In the genomic region with DNA sequence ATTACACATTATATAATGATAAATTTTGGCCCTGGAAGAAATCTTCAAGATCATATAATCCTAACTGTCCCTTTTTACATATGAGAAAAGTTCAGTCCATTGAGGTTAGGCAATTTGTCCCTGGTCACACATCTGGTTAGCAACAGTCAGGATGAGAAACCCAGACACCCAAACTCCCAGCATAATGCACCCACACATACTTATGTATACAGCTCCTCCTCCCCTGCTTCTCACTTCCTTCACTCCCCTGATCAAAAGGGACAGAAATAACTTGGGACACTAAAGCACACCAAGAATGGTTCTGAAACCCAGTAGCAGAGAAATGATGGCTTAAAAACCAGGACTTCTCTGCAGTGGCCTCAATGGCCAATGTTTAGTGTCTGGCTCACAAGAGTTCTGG, we compare ENCODE assay signal across 9 cellular contexts. TPM values are rescaled to one million over a fixed set of nuclear protein-coding genes. Genes with fewer than 3 reads are reported as not detected.
A peak's percentile ranks its signal among the peaks of the same experiment; 100 is the strongest.
DNase-seq lines count a peak whose midpoint lies in the region; ATAC-seq, FAIRE-seq and TF ChIP-seq lines count a peak whose summit lies in the region.
"Had no signal": no experiment of that assay in that cellular context is flagged by ENCODE, and none has a peak within 500 bp of the region (broad histone marks: within the 10 kb centered on the region; RNA-seq: fewer than 3 reads in every experiment).

No MANE protein-coding gene starts in this region.

- H3K36me3 ChIP-seq in keratinocyte (ENCODE audit: control insufficient read depth in 2 of 2, extremely low read depth in 1 of 2, insufficient read depth in 2 of 2, low read length in 2 of 2) (peaks cover 2 to 8% of the 10 kb centered on the region in 2 experiments), subcutaneous abdominal adipose tissue (ENCODE audit: control insufficient read depth in 5 of 5, insufficient read depth in 5 of 5, low read length in 5 of 5) (peaks cover 0 to 3% (median 0%) of the 10 kb centered on the region in 5 donors)

- no peak overlapping the region for H3K4me3 ChIP-seq in keratinocyte (ENCODE audit: control insufficient read depth in 2 of 3, extremely low read depth in 1 of 3, insufficient read depth in 2 of 3, low read depth in 1 of 3, low read length in 3 of 3)
- H3K4me3 ChIP-seq in subcutaneous abdominal adipose tissue (ENCODE audit: low read depth in 1 of 5, low read length in 5 of 5): peak overlapping the region in 3 of 5 donors; percentile 7 to 44 (median 32)

- no peak overlapping the region for H2AFZ ChIP-seq in keratinocyte (ENCODE audit: control insufficient read depth, low read length)

- H3K4me3 Mint-ChIP-seq in HFFc6: peak overlapping the region; percentile 80

- dilution Hi-C loops in keratinocyte (cut with MboI; ENCODE audit: extremely low pct_ligation_motif_present, low sequenced_read_pairs): no loop called here

- H3K4me1 ChIP-seq in keratinocyte (ENCODE audit: control insufficient read depth, extremely low read depth, insufficient read depth, low read length) (peaks cover 40% of the 10 kb centered on the region), subcutaneous abdominal adipose tissue (ENCODE audit: control insufficient read depth in 5 of 5, insufficient read depth in 5 of 5, low read length in 5 of 5) (peaks cover 5 to 53% (median 43%) of the 10 kb centered on the region in 5 donors)

- no peaks in the 10 kb centered on the region for H4K20me1 ChIP-seq in keratinocyte (ENCODE audit: control insufficient read depth, extremely low read depth, insufficient read depth, low read length)

- no peak overlapping the region for H3K4me2 ChIP-seq in keratinocyte (ENCODE audit: control insufficient read depth, extremely low read depth, insufficient read depth, low read depth, low read length)

- H3K27me3 ChIP-seq in keratinocyte (ENCODE audit: control insufficient read depth, extremely low read depth, insufficient read depth, low read length) (no peaks in the 10 kb centered on the region), subcutaneous abdominal adipose tissue (ENCODE audit: control insufficient read depth in 5 of 5, insufficient read depth in 4 of 5, low read length in 5 of 5) (no peaks in the 10 kb centered on the region)

- H3K4me1 Mint-ChIP-seq in HFFc6 (ENCODE audit: low read depth): peaks cover 81% of the 10 kb centered on the region

- FAIRE-seq in keratinocyte (lab: Jason Lieb, UNC): no peak

- no peaks in the 10 kb centered on the region for H3K9me3 ChIP-seq in keratinocyte (ENCODE audit: control insufficient read depth, low read depth, low read length)
- no peaks in the 10 kb centered on the region for H3K9me3 ChIP-seq in subcutaneous abdominal adipose tissue (ENCODE audit: control insufficient read depth in 5 of 5, low read length in 5 of 5)

- no peak for DNase-seq in HFFc6
- DNase-seq in keratinocyte (ENCODE audit: low read depth, low spot score): no peak
- no peak for DNase-seq in NCI-H510A (lab: John Stamatoyannopoulos, UW)

- peaks cover 72% of the 10 kb centered on the region for H3K79me2 ChIP-seq in keratinocyte (ENCODE audit: control insufficient read depth, insufficient read depth, low read length)

- H3K36me3 Mint-ChIP-seq in HFFc6 (ENCODE audit: low read depth): peaks cover 21% of the 10 kb centered on the region; the same call in 1 of the 2 replicates

- H3K9ac ChIP-seq in keratinocyte (ENCODE audit: control insufficient read depth, extremely low read depth, insufficient read depth, low read length) (no peak overlapping the region), subcutaneous abdominal adipose tissue (ENCODE audit: low read length in 5 of 5) (peak overlapping the region; percentile 30 to 74 (median 57))

- peaks cover 4% of the 10 kb centered on the region; the same call in 1 of the 2 replicates for H3K27me3 Mint-ChIP-seq in HFFc6 (ENCODE audit: insufficient read depth)

- H3K27ac Mint-ChIP-seq in HFFc6: peak overlapping the region; percentile 94

- TF ChIP-seq CTCF in HFFc6 (IDR thresholded peaks at IDR 0.05) (no peak), keratinocyte (optimal IDR thresholded peaks at IDR 0.05 in 1 of 3, IDR thresholded peaks at IDR 0.05 in 1 of 3, conservative IDR thresholded peaks at IDR 0.05 in 1 of 3; ENCODE audit: extremely low read depth in 1 of 3, insufficient read depth in 2 of 3, low read length in 3 of 3) (no peak)

- no peaks in the 10 kb centered on the region for H3K9me1 ChIP-seq in keratinocyte (ENCODE audit: control insufficient read depth, extremely low read depth, insufficient read depth, low read length)

- no peaks in the 10 kb centered on the region for H3K9me3 Mint-ChIP-seq in HFFc6

- H3K27ac ChIP-seq in angular gyrus (ENCODE audit: low read depth, low read length): peak overlapping the region; percentile 88
- peak overlapping the region; percentile 55 for H3K27ac ChIP-seq in keratinocyte (ENCODE audit: control insufficient read depth, insufficient read depth, low read length)
- H3K27ac ChIP-seq in subcutaneous abdominal adipose tissue (ENCODE audit: low read depth, low read length): peak overlapping the region; percentile 98

- ATAC-seq in GM18873 (IDR thresholded peaks at IDR 0.05; ENCODE audit: low FRiP score, unreplicated experiment) (no peak), GM21737 (IDR thresholded peaks at IDR 0.05; ENCODE audit: unreplicated experiment) (no peak), GM21447 (IDR thresholded peaks at IDR 0.05; ENCODE audit: unreplicated experiment) (no peak)

RNA-seq across cellular contexts. Expression of a gene that starts 11.1 kb away (rescaled TPM):
- total RNA-seq in HFFc6 (2021; fragmentation: NEBNext Ultra II Directional; extraction: Animal tissue kit (Norgen Biotek cat#: 25700)): 100 to 1,000 TPM; 127 to 148 (median 137) TPM
- 38.8 to 45.7 TPM (median 40.4 TPM) in 3 replicates for polyA plus RNA-seq in keratinocyte
- polyA plus RNA-seq in keratinocyte (2011; ENCODE audit: low read depth): 26.5 TPM
- 24.7 and 32.8 TPM in 2 replicates for polyA plus RNA-seq in keratinocyte (2011; cell fraction: cytosol; rRNA removed)
- polyA plus RNA-seq in keratinocyte (2011; cell fraction: nucleus; rRNA removed): 108 and 133 TPM in 2 replicates
- 44.4 and 52.9 TPM in 2 replicates for polyA plus RNA-seq in keratinocyte (2012; ENCODE audit: low replicate concordance)
- 89.8 to 255 TPM (median 101 TPM) in 3 replicates for polyA minus RNA-seq in keratinocyte
- polyA minus RNA-seq in keratinocyte (2011; cell fraction: cytosol; rRNA and poly(A)+ RNA removed): 46.2 TPM
- 82.2 and 105 TPM in 2 replicates for polyA minus RNA-seq in keratinocyte (2011; cell fraction: nucleus; rRNA and poly(A)+ RNA removed)

RNA-seq across cellular contexts. Expression of a gene that starts 11.4 kb away (rescaled TPM):
- 10 to 100 TPM in 1 of 6 experiments, 1 to 10 TPM in 5; 7.4 to 12.4 (median 8.5) TPM for total RNA-seq in HFFc6 (2021; fragmentation: NEBNext Ultra II Directional; extraction: Animal tissue kit (Norgen Biotek cat#: 25700))
- polyA plus RNA-seq in keratinocyte: 4.2 to 6.7 TPM (median 5.2 TPM) in 3 replicates
- polyA plus RNA-seq in keratinocyte (2011; ENCODE audit: low read depth): 3.5 TPM
- 3.3 and 4.0 TPM in 2 replicates for polyA plus RNA-seq in keratinocyte (2011; cell fraction: cytosol; rRNA removed)
- polyA plus RNA-seq in keratinocyte (2011; cell fraction: nucleus; rRNA removed): 2.7 and 4.0 TPM in 2 replicates
- polyA plus RNA-seq in keratinocyte (2012; ENCODE audit: low replicate concordance): 2.3 and 6.0 TPM in 2 replicates
- 0.66 to 10.5 TPM (median 3.7 TPM) in 3 replicates for polyA minus RNA-seq in keratinocyte
- polyA minus RNA-seq in keratinocyte (2011; cell fraction: cytosol; rRNA and poly(A)+ RNA removed): 3.1 TPM
- polyA minus RNA-seq in keratinocyte (2011; cell fraction: nucleus; rRNA and poly(A)+ RNA removed): 0.74 and 1.6 TPM in 2 replicates

RNA-seq across cellular contexts. Expression of a gene that starts 33.9 kb away (rescaled TPM):
- total RNA-seq in HFFc6 (2021; fragmentation: NEBNext Ultra II Directional; extraction: Animal tissue kit (Norgen Biotek cat#: 25700)): 100 to 1,000 TPM; 131 to 170 (median 145) TPM
- 88.5 to 151 TPM (median 131 TPM) in 3 replicates for polyA plus RNA-seq in keratinocyte
- polyA plus RNA-seq in keratinocyte (2011; ENCODE audit: low read depth): 8.6 TPM
- 134 and 162 TPM in 2 replicates for polyA plus RNA-seq in keratinocyte (2011; cell fraction: cytosol; rRNA removed)
- polyA plus RNA-seq in keratinocyte (2011; cell fraction: nucleus; rRNA removed): 63.4 and 68.9 TPM in 2 replicates
- polyA plus RNA-seq in keratinocyte (2012; ENCODE audit: low replicate concordance): 82.4 and 135 TPM in 2 replicates
- 210 to 319 TPM (median 261 TPM) in 3 replicates for polyA minus RNA-seq in keratinocyte
- polyA minus RNA-seq in keratinocyte (2011; cell fraction: cytosol; rRNA and poly(A)+ RNA removed): 159 TPM
- 28.0 and 29.3 TPM in 2 replicates for polyA minus RNA-seq in keratinocyte (2011; cell fraction: nucleus; rRNA and poly(A)+ RNA removed)

RNA-seq across cellular contexts. Expression of a gene that starts 36.5 kb away (rescaled TPM):
- total RNA-seq in HFFc6 (2021; fragmentation: NEBNext Ultra II Directional; extraction: Animal tissue kit (Norgen Biotek cat#: 25700)): not detected
- polyA plus RNA-seq in keratinocyte: not detected in 3 replicates
- polyA plus RNA-seq in keratinocyte (2011; ENCODE audit: low read depth): not detected
- polyA plus RNA-seq in keratinocyte (2011; cell fraction: cytosol; rRNA removed): not detected in 2 replicates
- not detected in 2 replicates for polyA plus RNA-seq in keratinocyte (2011; cell fraction: nucleus; rRNA removed)
- polyA plus RNA-seq in keratinocyte (2012; ENCODE audit: low replicate concordance): not detected in 2 replicates
- not detected in 3 replicates for polyA minus RNA-seq in keratinocyte
- not detected for polyA minus RNA-seq in keratinocyte (2011; cell fraction: cytosol; rRNA and poly(A)+ RNA removed)
- polyA minus RNA-seq in keratinocyte (2011; cell fraction: nucleus; rRNA and poly(A)+ RNA removed): not detected in 2 replicates
- total RNA-seq: NCI-H460 had no signal

RNA-seq across cellular contexts. Expression of a gene that starts 43.3 kb away (rescaled TPM):
- total RNA-seq in HFFc6 (2021; fragmentation: NEBNext Ultra II Directional; extraction: Animal tissue kit (Norgen Biotek cat#: 25700)): 100 to 1,000 TPM in 3 of 6 experiments, 10 to 100 TPM in 3; 83.0 to 119 (median 95.8) TPM
- polyA plus RNA-seq in keratinocyte: 42.1 to 90.8 TPM (median 70.9 TPM) in 3 replicates
- 32.4 TPM for polyA plus RNA-seq in keratinocyte (2011; ENCODE audit: low read depth)
- 67.7 and 99.0 TPM in 2 replicates for polyA plus RNA-seq in keratinocyte (2011; cell fraction: cytosol; rRNA removed)
- 24.9 and 32.3 TPM in 2 replicates for polyA plus RNA-seq in keratinocyte (2011; cell fraction: nucleus; rRNA removed)
- polyA plus RNA-seq in keratinocyte (2012; ENCODE audit: low replicate concordance): 30.4 and 94.9 TPM in 2 replicates
- polyA minus RNA-seq in keratinocyte: 33.1 to 60.4 TPM (median 34.0 TPM) in 3 replicates
- polyA minus RNA-seq in keratinocyte (2011; cell fraction: cytosol; rRNA and poly(A)+ RNA removed): 16.9 TPM
- polyA minus RNA-seq in keratinocyte (2011; cell fraction: nucleus; rRNA and poly(A)+ RNA removed): 3.2 and 6.1 TPM in 2 replicates

Comparison
In these comparisons a context has a peak if more than half of its experiments do, and no peak if none do; other contexts are left out.
1. H3K4me3 ChIP-seq: peak in subcutaneous abdominal adipose tissue (3 of 5); none in keratinocyte (0 of 3).
2. Peak in every context shown above with its lines, with median percentiles within 50 percentile points of each other: H3K27ac ChIP-seq.